8 cellular contexts compared by ENCODE assay signal in the genomic region with DNA sequence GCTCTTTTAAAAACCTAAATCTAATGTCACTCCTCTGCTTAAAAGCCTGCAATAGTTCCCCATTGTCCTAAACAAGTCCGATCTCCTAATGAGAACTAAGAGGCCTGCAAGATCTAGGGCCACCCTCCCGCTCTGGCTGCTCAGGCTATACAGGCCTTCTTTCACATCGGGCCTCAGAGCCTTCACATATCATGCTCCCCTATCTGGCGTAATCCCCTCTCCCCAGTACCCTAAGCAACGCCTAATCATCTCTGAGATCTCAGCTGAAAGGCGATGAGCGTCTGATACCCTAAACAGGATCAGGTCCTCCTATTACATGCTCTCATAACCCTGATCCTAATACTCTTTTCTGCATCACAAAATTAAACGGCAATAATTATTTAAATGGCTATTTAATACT. TPM values are rescaled to one million over a fixed set of nuclear protein-coding genes. Genes with fewer than 3 reads are reported as not detected.
DNase-seq lines count a peak whose midpoint lies in the region; ATAC-seq and TF ChIP-seq lines count a peak whose summit lies in the region.

No MANE protein-coding gene starts in this region.

- POLR2A ChIA-PET in A673 (lab: Charles Lee; ENCODE audit: low non-redundant PET), result no interaction called here

- no peak for DNase-seq in A673 (ENCODE audit: low spot score)
- DNase-seq in body of pancreas, result no peak
- DNase-seq in GM13977 (ENCODE audit: low spot score), result no peak
- DNase-seq in KG1 (lab: John Stamatoyannopoulos, UW), result no peak
- no peak for DNase-seq in NCI-H2171 (lab: John Stamatoyannopoulos, UW)

- 64% methylated on average over 8 of the region's 8 CpGs for WGBS in body of pancreas, 2 donors
- WGBS in mesodermal cell (ENCODE audit: insufficient coverage in 2 of 2), 2 experiments, result 23 to 26% methylated on average over 6 to 7 of the region's 8 CpGs

- H3K9me3 ChIP-seq in A673 (ENCODE audit: low read depth, low read length, poor library complexity, severe bottlenecking) (no peaks in the 10 kb centered on the region), HUES48 (ENCODE audit: control insufficient read depth, insufficient read depth, low read length) (no peaks in the 10 kb centered on the region), body of pancreas (no peaks in the 10 kb centered on the region), mesodermal cell (ENCODE audit: control insufficient read depth, low read length) (no peaks in the 10 kb centered on the region)

- H3K4me1 ChIP-seq in A673 (ENCODE audit: insufficient read depth, low read length, poor library complexity, severe bottlenecking) (peaks cover 54% of the 10 kb centered on the region), HUES48 (ENCODE audit: control insufficient read depth, insufficient read depth, low read length) (peaks cover 67% of the 10 kb centered on the region), body of pancreas (peaks cover 72% of the 10 kb centered on the region), mesodermal cell (ENCODE audit: control insufficient read depth, insufficient read depth, low read length, poor library complexity, severe bottlenecking) (peaks cover 33% of the 10 kb centered on the region)

- H3K4me3 ChIP-seq in A673 (ENCODE audit: low read depth, low read length, poor library complexity, severe bottlenecking) (peak overlapping the region; percentile 87), HUES48 (ENCODE audit: low read depth, low read length) (peak overlapping the region; percentile 92), body of pancreas (no peak overlapping the region), mesodermal cell (ENCODE audit: extremely low read depth, insufficient read depth, low read length, poor library complexity, severe bottlenecking) (peak overlapping the region; percentile 75)

- no peak for TF ChIP-seq POLR2A in body of pancreas (IDR thresholded peaks at IDR 0.05)

- H3K9ac ChIP-seq in HUES48 (ENCODE audit: low read depth, low read length), result no peak overlapping the region

- BruUV-seq in A673 (replicated peaks; lab: Mats Ljungman, UMichigan), result no TSS peak

- TF ChIP-seq CTCF in A673 (conservative IDR thresholded peaks at IDR 0.05; ENCODE audit: low read depth, low read length) (no peak), body of pancreas (IDR thresholded peaks at IDR 0.05) (no peak), GM13977 (IDR thresholded peaks at IDR 0.05; ENCODE audit: extremely low read depth, insufficient read depth, missing control alignments) (no peak)

- CTCF ChIA-PET in A673 (lab: Charles Lee), result no interaction called here

- H3K36me3 ChIP-seq in A673 (ENCODE audit: insufficient read depth, low read length, poor library complexity, severe bottlenecking) (no peaks in the 10 kb centered on the region), HUES48 (ENCODE audit: control insufficient read depth, insufficient read depth, low read length) (0 out of 2 replicates have a peak, but pooled peaks cover 3% of the 10 kb centered on the region), body of pancreas (replicated peaks in 1 of 2; ENCODE audit: insufficient read depth in 1 of 2, low read depth in 2 of 2) (no peaks in the 10 kb centered on the region), mesodermal cell (ENCODE audit: control insufficient read depth, insufficient read depth, low read length) (no peaks in the 10 kb centered on the region)

- intact Hi-C loops in A673 (cut with micrococcal nuclease; ENCODE audit: unreplicated experiment), result no loop called here
- intact Hi-C loops in body of pancreas (cut with DNase I), result loop anchor here (10.0 kb wide), 1 partner anchor 50 kb away; no protein-coding TSS in a partner anchor

- H3K27me3 ChIP-seq in A673 (replicated peaks; ENCODE audit: insufficient read depth, low read depth, low read length, poor library complexity) (no peaks in the 10 kb centered on the region), HUES48 (ENCODE audit: control insufficient read depth, insufficient read depth, low read length) (no peaks in the 10 kb centered on the region), body of pancreas (no peaks in the 10 kb centered on the region)

- no peak for ATAC-seq in body of pancreas
- no peak for ATAC-seq in HG02610 (IDR thresholded peaks at IDR 0.05; ENCODE audit: unreplicated experiment)

- no peak overlapping the region for H3K27ac ChIP-seq in A673 (ENCODE audit: low read depth, low read length, poor library complexity, severe bottlenecking)
- H3K27ac ChIP-seq in HUES48 (ENCODE audit: low read depth, low read length), result no peak overlapping the region
- peak overlapping the region in 3 of 4 donors; percentile 13 to 96 (median 92) for H3K27ac ChIP-seq in body of pancreas
- no peak overlapping the region for H3K27ac ChIP-seq in mesodermal cell (ENCODE audit: low read depth, low read length, severe bottlenecking)

- in situ Hi-C loops in GM13977 (cut with MboI; ENCODE audit: low pct_unique_long_range_greater_than_20kb, low sequenced_read_pairs, unreplicated experiment), result no loop called here

RNA-seq across cellular contexts. Expression of a gene that starts 1.8 kb away (rescaled TPM):
- total RNA-seq in A673 (2021), result 29.0 and 35.5 TPM in 2 replicates
- 10 to 100 TPM; 50.6 to 54.4 TPM for total RNA-seq in body of pancreas
- 37.2 TPM for polyA plus RNA-seq in mesodermal cell (2013, experiment 1 of 2)
- polyA plus RNA-seq in mesodermal cell (2013, experiment 2 of 2), result 39.7 TPM

Comparison
In these comparisons a context has a peak if more than half of its experiments do, and no peak if none do; other contexts are left out.
1. H3K27ac ChIP-seq: peak in body of pancreas (3 of 4); none in A673 (single experiment), HUES48 (single experiment) and mesodermal cell (single experiment).
2. H3K4me3 ChIP-seq: peak in A673 (single experiment), HUES48 (single experiment) and mesodermal cell (single experiment); none in body of pancreas (0 of 2).